1 cellular context compared by ENCODE assay signal in the genomic region with DNA sequence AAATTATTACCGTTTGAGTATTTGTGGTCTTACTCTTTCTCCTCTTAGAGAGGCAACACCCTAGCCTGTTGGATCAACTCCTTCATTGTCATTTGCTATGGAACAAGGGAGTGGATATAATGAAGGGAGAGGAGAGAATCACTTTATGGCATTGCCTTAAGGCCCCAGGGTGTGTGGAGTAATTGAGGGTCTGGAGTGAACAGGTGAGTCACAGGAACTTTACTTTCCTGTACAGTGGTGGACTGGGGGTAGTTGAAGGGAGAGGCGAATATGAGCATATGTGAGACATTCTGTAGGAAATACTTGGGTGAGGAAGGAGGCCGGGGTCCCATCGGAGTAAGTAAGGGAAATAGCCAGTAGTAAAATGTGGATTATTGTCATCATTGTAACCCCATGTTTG.
TF ChIP-seq lines count a peak whose summit lies in the region.

No MANE protein-coding gene starts in this region.

TF ChIP-seq in endothelial cell of umbilical vein, 7 proteins besides CTCF, POLR2A, EP300 and RAD21:
- no peak for TF ChIP-seq JUN (IDR thresholded peaks at IDR 0.05; ENCODE audit: borderline replicate concordance, insufficient read depth, insufficient read length, low read depth)
- TF ChIP-seq, protein P1, sequence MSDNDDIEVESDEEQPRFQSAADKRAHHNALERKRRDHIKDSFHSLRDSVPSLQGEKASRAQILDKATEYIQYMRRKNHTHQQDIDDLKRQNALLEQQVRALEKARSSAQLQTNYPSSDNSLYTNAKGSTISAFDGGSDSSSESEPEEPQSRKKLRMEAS (IDR thresholded peaks at IDR 0.05; ENCODE audit: insufficient read depth, insufficient read length): no peak
- no peak for TF ChIP-seq POLR2AphosphoS5 (IDR thresholded peaks at IDR 0.05; ENCODE audit: insufficient read depth, low read depth, low read length)
- no peak for TF ChIP-seq GATA2 (IDR thresholded peaks at IDR 0.05; ENCODE audit: insufficient read depth, insufficient read length, low read depth, low read length)
- TF ChIP-seq EZH2 (IDR thresholded peaks at IDR 0.05; ENCODE audit: borderline replicate concordance, low read depth, low read length, severe bottlenecking): no peak
- no peak for TF ChIP-seq FOS (IDR thresholded peaks at IDR 0.05; ENCODE audit: borderline replicate concordance, insufficient read depth, low read length)
- TF ChIP-seq MYC (IDR thresholded peaks at IDR 0.05; ENCODE audit: low read depth, low read length): no peak
